Comparison of ENCODE assay signal across 8 cellular contexts in genomic region chr10:11684717-11685645, GRCh38. TPM values are rescaled to one million over a fixed set of nuclear protein-coding genes. Genes with fewer than 3 reads are reported as not detected.
DNase-seq lines count a peak whose midpoint lies in the region; ATAC-seq and TF ChIP-seq lines count a peak whose summit lies in the region.

No MANE protein-coding gene starts in this region.

- H3K27me3 ChIP-seq in CD8-positive, alpha-beta T cell (ENCODE audit: insufficient read depth, low read length) = no peaks in the 10 kb centered on the region

- POLR2A ChIA-PET in CD8-positive, alpha-beta T cell (lab: Charles Lee) = interaction anchor here (0.8 to 1.7 kb wide), 4 partner anchors 15 to 75 kb away, joined by 3 read pairs; no protein-coding TSS in a partner anchor

- H3K4me3 ChIP-seq in CD8-positive, alpha-beta T cell (ENCODE audit: low read depth, low read length) = peak overlapping the region; percentile 45
- H3K4me3 ChIP-seq in lower leg skin (ENCODE audit: low read depth, poor library complexity, severe bottlenecking) = no peak overlapping the region

- H3K9me3 Mint-ChIP-seq in CD8-positive, alpha-beta T cell = no peaks in the 10 kb centered on the region
- H3K9me3 Mint-ChIP-seq in chondrocyte (ENCODE audit: low read depth) = no peaks in the 10 kb centered on the region

- intact Hi-C loops in CD8-positive, alpha-beta T cell (cut with DNase I, micrococcal nuclease) = loop anchor here (2.0 to 10.0 kb wide), 5 partner anchors 26 to 520 kb away; partner anchors contain the start of gene USP6NL (in 2 of the 2)
- intact Hi-C loops in lower leg skin (cut with DNase I; ENCODE audit: low total_unique reads) = no loop called here

- no peaks in the 10 kb centered on the region for H3K36me3 ChIP-seq in CD8-positive, alpha-beta T cell (ENCODE audit: insufficient read depth, low read length)

- H3K27ac Mint-ChIP-seq in CD8-positive, alpha-beta T cell = peak overlapping the region; percentile 98
- peak overlapping the region; percentile 93 for H3K27ac Mint-ChIP-seq in chondrocyte (ENCODE audit: unreplicated experiment)

- WGBS in lower leg skin, 2 donors = 8 to 11% methylated on average over 26 of the region's 26 CpGs

- peak; percentile 24 to 80 (median 61) for DNase-seq in CD8-positive, alpha-beta T cell
- DNase-seq in GM20000 (ENCODE audit: low spot score) (peak; percentile 68), HS-27A (ENCODE audit: low read depth) (peak; percentile 55), chondrocyte (ENCODE audit: low spot score) (peak; percentile 81), lower leg skin (ENCODE audit: low spot score in 2 of 2) (peak; percentile 76 to 93), HuH-7.5 (ENCODE audit: low spot score) (no peak)
- DNase-seq in activated CD4-positive, CD25-positive, alpha-beta regulatory T cell (lab: John Stamatoyannopoulos, UW) = peak in 3 of 4 experiments; percentile 15 to 44 (median 19)
- DNase-seq in stimulated activated CD4-positive, alpha-beta T cell treated with anti-CD3 and anti-CD28 coated beads, TNF-alpha, amount 100 ng/mL, for 4 hours (ENCODE audit: low read depth in 3 of 3) = peak; percentile 18 to 36 (median 35)

- H3K4me1 Mint-ChIP-seq in CD8-positive, alpha-beta T cell (ENCODE audit: low read depth) = peaks cover 70% of the 10 kb centered on the region
- peaks cover 17% of the 10 kb centered on the region for H3K4me1 Mint-ChIP-seq in chondrocyte (ENCODE audit: low read depth)

- H3K9me3 ChIP-seq in CD8-positive, alpha-beta T cell (ENCODE audit: low read length) = no peaks in the 10 kb centered on the region

- H3K27me3 Mint-ChIP-seq in CD8-positive, alpha-beta T cell (ENCODE audit: low read depth) = no peaks in the 10 kb centered on the region
- peaks cover 16% of the 10 kb centered on the region for H3K27me3 Mint-ChIP-seq in chondrocyte (ENCODE audit: low read depth)

- CTCF ChIA-PET in CD8-positive, alpha-beta T cell (lab: Charles Lee) = interaction anchor here (0.9 to 1.3 kb wide), 3 partner anchors 53 to 169 kb away, joined by 3 read pairs; no protein-coding TSS in a partner anchor

- TF ChIP-seq POLR2A in lower leg skin (IDR thresholded peaks at IDR 0.05) = no peak

- TF ChIP-seq CTCF in CD8-positive, alpha-beta T cell (IDR thresholded peaks at IDR 0.05) = no peak
- TF ChIP-seq CTCF in GM20000 (IDR thresholded peaks at IDR 0.05; ENCODE audit: extremely low read depth, missing control alignments) (no peak), chondrocyte (IDR thresholded peaks at IDR 0.05) (no peak), lower leg skin (IDR thresholded peaks at IDR 0.05) (no peak)

- H3K4me3 Mint-ChIP-seq in CD8-positive, alpha-beta T cell = peak overlapping the region; percentile 86
- H3K4me3 Mint-ChIP-seq in chondrocyte (ENCODE audit: unreplicated experiment) = peak overlapping the region; percentile 71

- no peaks in the 10 kb centered on the region for H3K36me3 Mint-ChIP-seq in CD8-positive, alpha-beta T cell
- no peaks in the 10 kb centered on the region for H3K36me3 Mint-ChIP-seq in chondrocyte (ENCODE audit: low read depth)

- peaks cover 56% of the 10 kb centered on the region for H3K4me1 ChIP-seq in CD8-positive, alpha-beta T cell (ENCODE audit: insufficient read depth, low read length)

- H3K27ac ChIP-seq in CD8-positive, alpha-beta T cell (ENCODE audit: low read depth, low read length) = peak overlapping the region; percentile 79

- ATAC-seq in CD8-positive, alpha-beta T cell = peak; percentile 81

RNA-seq across cellular contexts. Expression of gene ECHDC3, which starts 57.2 kb away (rescaled TPM):
- total RNA-seq in CD8-positive, alpha-beta T cell = 1 to 10 TPM in 1 of 2 experiments, under 1 TPM in 1; 0.90 to 1.3 TPM
- 0.41 to 6.5 TPM (median 5.7 TPM) in 3 replicates for total RNA-seq in chondrocyte
- 100 to 1,000 TPM in 1 of 4 donors, 10 to 100 TPM in 3; 44.5 to 139 (median 89.4) TPM for total RNA-seq in lower leg skin
